1 cellular context compared by ENCODE assay signal in the genomic region with DNA sequence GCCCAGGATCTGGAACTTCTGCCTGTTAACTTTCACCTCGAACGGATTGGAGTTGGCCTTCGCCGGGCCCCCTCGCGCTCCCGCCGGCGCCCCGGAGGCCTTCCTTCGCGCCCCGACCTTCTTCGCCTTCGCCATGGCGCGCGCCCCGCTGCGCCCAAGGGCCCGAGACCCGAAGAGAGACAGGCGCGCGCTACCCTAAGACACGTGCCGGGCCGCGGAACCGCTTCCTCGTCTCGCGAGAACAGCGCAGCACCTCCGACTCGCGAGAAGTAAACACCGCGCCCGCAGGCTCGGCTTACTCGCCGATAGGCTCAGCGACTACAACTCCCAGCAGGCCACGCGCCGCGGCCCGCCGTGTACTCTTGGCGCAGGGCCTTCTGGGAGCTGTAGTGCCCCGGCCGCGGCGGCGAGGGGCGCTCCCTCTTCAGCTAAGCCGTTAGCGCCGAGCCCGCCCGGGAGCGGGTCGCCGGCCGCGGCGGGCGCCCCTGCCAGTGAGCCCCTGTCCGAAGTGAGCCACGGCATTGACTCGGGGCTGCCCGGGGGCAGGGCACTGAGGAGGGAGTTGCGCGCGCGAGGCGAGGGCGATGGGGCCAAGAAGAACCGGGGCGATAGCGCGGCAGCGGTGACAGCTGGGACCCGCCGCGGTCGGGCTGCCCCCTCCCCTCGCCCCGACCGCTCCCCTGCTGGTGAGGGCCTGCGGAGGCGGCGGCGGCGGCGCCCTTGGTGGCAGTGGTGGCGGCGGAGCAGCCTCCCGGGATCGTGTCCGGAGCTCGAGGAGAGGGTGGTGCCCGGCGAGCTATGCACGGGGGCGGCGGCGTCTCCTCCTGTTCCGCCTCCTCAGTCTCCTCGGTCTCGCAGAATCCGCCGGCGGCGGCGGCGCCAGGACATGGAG.
TF ChIP-seq lines count a peak whose summit lies in the region.

A gene (plus strand): TSS at position 387 of the 892 bp plus-strand sequence. CDS start 500 bp downstream, at position 887.
A gene (minus strand): TSS at position 222 of the 892 bp plus-strand sequence. CDS start 87 bp downstream, at position 135.

TF ChIP-seq in HepG2, 621 proteins besides CTCF, POLR2A, EP300 and RAD21 (continued from another document and continues in another):
- TF ChIP-seq JUN (CRISPR knock-in tag; IDR thresholded peaks at IDR 0.05) (no peak; the same call in 1 of the 2 replicates), XRCC5 (optimal IDR thresholded peaks at IDR 0.05; ENCODE audit: low read length) (no peak), SMAD3 (CRISPR knock-in tag; IDR thresholded peaks at IDR 0.05) (peak; percentile 65; the same call in 1 of the 2 replicates), ZNF652 (CRISPR knock-in tag; IDR thresholded peaks at IDR 0.05; ENCODE audit: borderline replicate concordance, low read depth) (no peak), PHF8 (CRISPR knock-in tag; IDR thresholded peaks at IDR 0.05) (peak; percentile 98), DPF2 (CRISPR knock-in tag; IDR thresholded peaks at IDR 0.05; ENCODE audit: borderline replicate concordance, low read depth) (no peak), THYN1 (CRISPR knock-in tag; IDR thresholded peaks at IDR 0.05; ENCODE audit: borderline replicate concordance, low read depth) (0 out of 2 replicates have a peak, but pooled peaks have one; percentile 72), ATF1 (CRISPR knock-in tag; IDR thresholded peaks at IDR 0.05) (no peak), ARID2 (CRISPR knock-in tag; IDR thresholded peaks at IDR 0.05; ENCODE audit: borderline replicate concordance) (peak; percentile 74; the same call in 1 of the 2 replicates), TARDBP (CRISPR knock-in tag; IDR thresholded peaks at IDR 0.05) (peak; percentile 93), ZSCAN20 (CRISPR knock-in tag; IDR thresholded peaks at IDR 0.05; ENCODE audit: borderline replicate concordance) (0 out of 2 replicates have a peak, but pooled peaks have one; percentile 20), FLYWCH1 (CRISPR knock-in tag; IDR thresholded peaks at IDR 0.05) (no peak), HNRNPH1 (optimal IDR thresholded peaks at IDR 0.05; ENCODE audit: low read depth, low read length) (no peak), KAT2B (IDR thresholded peaks at IDR 0.05; ENCODE audit: borderline replicate concordance, low read depth, low read length) (no peak), TAF15 (IDR thresholded peaks at IDR 0.05; ENCODE audit: low read depth, low read length, poor library complexity, severe bottlenecking) (peak; percentile 27), ZNF563 (CRISPR knock-in tag; IDR thresholded peaks at IDR 0.05) (peak; percentile 96), ZNF557 (CRISPR knock-in tag; IDR thresholded peaks at IDR 0.05) (no peak; the same call in 1 of the 2 replicates), ZNF101 (CRISPR knock-in tag; IDR thresholded peaks at IDR 0.05; ENCODE audit: borderline replicate concordance, low read depth) (no peak), SMC3 (IDR thresholded peaks at IDR 0.05; ENCODE audit: low read length) (no peak), SOX6 (IDR thresholded peaks at IDR 0.05) (no peak), SOX6 (CRISPR knock-in tag; IDR thresholded peaks at IDR 0.05) (peak; percentile 81), POLR2G (IDR thresholded peaks at IDR 0.05; ENCODE audit: low read depth, low read length) (peak; percentile 88), ZNF3 (CRISPR knock-in tag; IDR thresholded peaks at IDR 0.05) (0 out of 2 replicates have a peak, but pooled peaks have one; percentile 67), ZNF556 (CRISPR knock-in tag; IDR thresholded peaks at IDR 0.05; ENCODE audit: borderline replicate concordance) (peak; percentile 62; the same call in 1 of the 2 replicates), FOSL1 (CRISPR knock-in tag; IDR thresholded peaks at IDR 0.05; ENCODE audit: borderline replicate concordance) (no peak), ZNF180 (CRISPR knock-in tag; IDR thresholded peaks at IDR 0.05; ENCODE audit: borderline replicate concordance, low read depth) (no peak), ZNF121 (CRISPR knock-in tag; IDR thresholded peaks at IDR 0.05) (peak; percentile 79; the same call in 1 of the 2 replicates)
- TF ChIP-seq, protein P1, sequence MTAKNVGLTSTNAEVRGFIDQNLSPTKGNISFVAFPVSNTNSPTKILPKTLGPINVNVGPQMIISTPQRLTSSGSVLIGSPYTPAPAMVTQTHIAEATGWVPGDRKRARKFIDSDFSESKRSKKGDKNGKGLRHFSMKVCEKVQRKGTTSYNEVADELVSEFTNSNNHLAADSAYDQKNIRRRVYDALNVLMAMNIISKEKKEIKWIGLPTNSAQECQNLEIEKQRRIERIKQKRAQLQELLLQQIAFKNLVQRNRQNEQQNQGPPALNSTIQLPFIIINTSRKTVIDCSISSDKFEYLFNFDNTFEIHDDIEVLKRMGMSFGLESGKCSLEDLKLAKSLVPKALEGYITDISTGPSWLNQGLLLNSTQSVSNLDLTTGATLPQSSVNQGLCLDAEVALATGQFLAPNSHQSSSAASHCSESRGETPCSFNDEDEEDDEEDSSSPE (CRISPR knock-in tag; IDR thresholded peaks at IDR 0.05), result peak; percentile 97
- TF ChIP-seq, protein P2, sequence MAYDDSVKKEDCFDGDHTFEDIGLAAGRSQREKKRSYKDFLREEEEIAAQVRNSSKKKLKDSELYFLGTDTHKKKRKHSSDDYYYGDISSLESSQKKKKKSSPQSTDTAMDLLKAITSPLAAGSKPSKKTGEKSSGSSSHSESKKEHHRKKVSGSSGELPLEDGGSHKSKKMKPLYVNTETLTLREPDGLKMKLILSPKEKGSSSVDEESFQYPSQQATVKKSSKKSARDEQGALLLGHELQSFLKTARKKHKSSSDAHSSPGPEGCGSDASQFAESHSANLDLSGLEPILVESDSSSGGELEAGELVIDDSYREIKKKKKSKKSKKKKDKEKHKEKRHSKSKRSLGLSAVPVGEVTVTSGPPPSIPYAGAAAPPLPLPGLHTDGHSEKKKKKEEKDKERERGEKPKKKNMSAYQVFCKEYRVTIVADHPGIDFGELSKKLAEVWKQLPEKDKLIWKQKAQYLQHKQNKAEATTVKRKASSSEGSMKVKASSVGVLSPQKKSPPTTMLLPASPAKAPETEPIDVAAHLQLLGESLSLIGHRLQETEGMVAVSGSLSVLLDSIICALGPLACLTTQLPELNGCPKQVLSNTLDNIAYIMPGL (CRISPR knock-in tag; IDR thresholded peaks at IDR 0.05; ENCODE audit: borderline replicate concordance in 1 of 2, low read depth in 1 of 2), result peak; percentile 83 to 90; a peak in 3 of 4 replicates
- TF ChIP-seq, protein P3, sequence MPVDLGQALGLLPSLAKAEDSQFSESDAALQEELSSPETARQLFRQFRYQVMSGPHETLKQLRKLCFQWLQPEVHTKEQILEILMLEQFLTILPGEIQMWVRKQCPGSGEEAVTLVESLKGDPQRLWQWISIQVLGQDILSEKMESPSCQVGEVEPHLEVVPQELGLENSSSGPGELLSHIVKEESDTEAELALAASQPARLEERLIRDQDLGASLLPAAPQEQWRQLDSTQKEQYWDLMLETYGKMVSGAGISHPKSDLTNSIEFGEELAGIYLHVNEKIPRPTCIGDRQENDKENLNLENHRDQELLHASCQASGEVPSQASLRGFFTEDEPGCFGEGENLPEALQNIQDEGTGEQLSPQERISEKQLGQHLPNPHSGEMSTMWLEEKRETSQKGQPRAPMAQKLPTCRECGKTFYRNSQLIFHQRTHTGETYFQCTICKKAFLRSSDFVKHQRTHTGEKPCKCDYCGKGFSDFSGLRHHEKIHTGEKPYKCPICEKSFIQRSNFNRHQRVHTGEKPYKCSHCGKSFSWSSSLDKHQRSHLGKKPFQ (CRISPR knock-in tag; IDR thresholded peaks at IDR 0.05; ENCODE audit: insufficient replicate concordance), result peak; percentile 96
- TF ChIP-seq, protein P4, sequence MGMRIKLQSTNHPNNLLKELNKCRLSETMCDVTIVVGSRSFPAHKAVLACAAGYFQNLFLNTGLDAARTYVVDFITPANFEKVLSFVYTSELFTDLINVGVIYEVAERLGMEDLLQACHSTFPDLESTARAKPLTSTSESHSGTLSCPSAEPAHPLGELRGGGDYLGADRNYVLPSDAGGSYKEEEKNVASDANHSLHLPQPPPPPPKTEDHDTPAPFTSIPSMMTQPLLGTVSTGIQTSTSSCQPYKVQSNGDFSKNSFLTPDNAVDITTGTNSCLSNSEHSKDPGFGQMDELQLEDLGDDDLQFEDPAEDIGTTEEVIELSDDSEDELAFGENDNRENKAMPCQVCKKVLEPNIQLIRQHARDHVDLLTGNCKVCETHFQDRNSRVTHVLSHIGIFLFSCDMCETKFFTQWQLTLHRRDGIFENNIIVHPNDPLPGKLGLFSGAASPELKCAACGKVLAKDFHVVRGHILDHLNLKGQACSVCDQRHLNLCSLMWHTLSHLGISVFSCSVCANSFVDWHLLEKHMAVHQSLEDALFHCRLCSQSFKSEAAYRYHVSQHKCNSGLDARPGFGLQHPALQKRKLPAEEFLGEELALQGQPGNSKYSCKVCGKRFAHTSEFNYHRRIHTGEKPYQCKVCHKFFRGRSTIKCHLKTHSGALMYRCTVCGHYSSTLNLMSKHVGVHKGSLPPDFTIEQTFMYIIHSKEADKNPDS (CRISPR knock-in tag; IDR thresholded peaks at IDR 0.05), result peak; percentile 79
- TF ChIP-seq, protein P5, sequence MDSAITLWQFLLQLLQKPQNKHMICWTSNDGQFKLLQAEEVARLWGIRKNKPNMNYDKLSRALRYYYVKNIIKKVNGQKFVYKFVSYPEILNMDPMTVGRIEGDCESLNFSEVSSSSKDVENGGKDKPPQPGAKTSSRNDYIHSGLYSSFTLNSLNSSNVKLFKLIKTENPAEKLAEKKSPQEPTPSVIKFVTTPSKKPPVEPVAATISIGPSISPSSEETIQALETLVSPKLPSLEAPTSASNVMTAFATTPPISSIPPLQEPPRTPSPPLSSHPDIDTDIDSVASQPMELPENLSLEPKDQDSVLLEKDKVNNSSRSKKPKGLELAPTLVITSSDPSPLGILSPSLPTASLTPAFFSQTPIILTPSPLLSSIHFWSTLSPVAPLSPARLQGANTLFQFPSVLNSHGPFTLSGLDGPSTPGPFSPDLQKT (CRISPR knock-in tag; IDR thresholded peaks at IDR 0.05; ENCODE audit: borderline replicate concordance), result peak; percentile 36; the same call in 1 of the 2 replicates
- TF ChIP-seq, protein P6, sequence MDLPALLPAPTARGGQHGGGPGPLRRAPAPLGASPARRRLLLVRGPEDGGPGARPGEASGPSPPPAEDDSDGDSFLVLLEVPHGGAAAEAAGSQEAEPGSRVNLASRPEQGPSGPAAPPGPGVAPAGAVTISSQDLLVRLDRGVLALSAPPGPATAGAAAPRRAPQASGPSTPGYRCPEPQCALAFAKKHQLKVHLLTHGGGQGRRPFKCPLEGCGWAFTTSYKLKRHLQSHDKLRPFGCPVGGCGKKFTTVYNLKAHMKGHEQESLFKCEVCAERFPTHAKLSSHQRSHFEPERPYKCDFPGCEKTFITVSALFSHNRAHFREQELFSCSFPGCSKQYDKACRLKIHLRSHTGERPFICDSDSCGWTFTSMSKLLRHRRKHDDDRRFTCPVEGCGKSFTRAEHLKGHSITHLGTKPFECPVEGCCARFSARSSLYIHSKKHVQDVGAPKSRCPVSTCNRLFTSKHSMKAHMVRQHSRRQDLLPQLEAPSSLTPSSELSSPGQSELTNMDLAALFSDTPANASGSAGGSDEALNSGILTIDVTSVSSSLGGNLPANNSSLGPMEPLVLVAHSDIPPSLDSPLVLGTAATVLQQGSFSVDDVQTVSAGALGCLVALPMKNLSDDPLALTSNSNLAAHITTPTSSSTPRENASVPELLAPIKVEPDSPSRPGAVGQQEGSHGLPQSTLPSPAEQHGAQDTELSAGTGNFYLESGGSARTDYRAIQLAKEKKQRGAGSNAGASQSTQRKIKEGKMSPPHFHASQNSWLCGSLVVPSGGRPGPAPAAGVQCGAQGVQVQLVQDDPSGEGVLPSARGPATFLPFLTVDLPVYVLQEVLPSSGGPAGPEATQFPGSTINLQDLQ (CRISPR knock-in tag; IDR thresholded peaks at IDR 0.05), result 0 out of 2 replicates have a peak, but pooled peaks have one; percentile 25
- TF ChIP-seq, protein P7, sequence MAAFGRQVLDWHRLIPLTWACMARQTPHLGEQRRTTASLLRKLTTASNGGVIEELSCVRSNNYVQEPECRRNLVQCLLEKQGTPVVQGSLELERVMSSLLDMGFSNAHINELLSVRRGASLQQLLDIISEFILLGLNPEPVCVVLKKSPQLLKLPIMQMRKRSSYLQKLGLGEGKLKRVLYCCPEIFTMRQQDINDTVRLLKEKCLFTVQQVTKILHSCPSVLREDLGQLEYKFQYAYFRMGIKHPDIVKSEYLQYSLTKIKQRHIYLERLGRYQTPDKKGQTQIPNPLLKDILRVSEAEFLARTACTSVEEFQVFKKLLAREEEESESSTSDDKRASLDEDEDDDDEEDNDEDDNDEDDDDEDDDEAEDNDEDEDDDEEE (CRISPR knock-in tag; IDR thresholded peaks at IDR 0.05), result peak; percentile 36; the same call in 1 of the 2 replicates
- TF ChIP-seq, protein P8, sequence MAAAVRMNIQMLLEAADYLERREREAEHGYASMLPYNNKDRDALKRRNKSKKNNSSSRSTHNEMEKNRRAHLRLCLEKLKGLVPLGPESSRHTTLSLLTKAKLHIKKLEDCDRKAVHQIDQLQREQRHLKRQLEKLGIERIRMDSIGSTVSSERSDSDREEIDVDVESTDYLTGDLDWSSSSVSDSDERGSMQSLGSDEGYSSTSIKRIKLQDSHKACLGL (CRISPR knock-in tag; IDR thresholded peaks at IDR 0.05), result peak; percentile 99
